9 cellular contexts compared by ENCODE assay signal in genomic region chr11:62592989-62593421, GRCh38. TPM values are rescaled to one million over a fixed set of nuclear protein-coding genes. Genes with fewer than 3 reads are reported as not detected.
DNase-seq lines count a peak whose midpoint lies in the region; ATAC-seq lines count a peak whose summit lies in the region.
"Had no signal": no experiment of that assay in that cellular context is flagged by ENCODE, and none has a peak within 500 bp of the region (broad histone marks: within the 10 kb centered on the region; RNA-seq: fewer than 3 reads in every experiment).

No MANE protein-coding gene starts in this region.

- H3K27ac Mint-ChIP-seq in T-helper 2 cell treated with Interferon-gamma antibody and Interleukin-4, amounts not matched to agents 5 μg/mL and 100 μg/mL, for 36 hours: peak overlapping the region; percentile 75
- H3K27ac Mint-ChIP-seq in activated naive CD8-positive, alpha-beta T cell: peak overlapping the region; percentile 91

- H3K9ac ChIP-seq in subcutaneous abdominal adipose tissue (ENCODE audit: low read length in 5 of 5): peak overlapping the region in 4 of 5 donors; percentile 32 to 98 (median 84)

- H3K27ac ChIP-seq in subcutaneous abdominal adipose tissue (ENCODE audit: low read depth, low read length): peak overlapping the region; percentile 96

- peaks cover 37% of the 10 kb centered on the region for H3K4me1 Mint-ChIP-seq in T-helper 2 cell treated with Interferon-gamma antibody and Interleukin-4, amounts not matched to agents 5 μg/mL and 100 μg/mL, for 36 hours (ENCODE audit: low read depth)
- H3K4me1 Mint-ChIP-seq in activated naive CD8-positive, alpha-beta T cell (ENCODE audit: low read depth): peaks cover 49% of the 10 kb centered on the region

- peaks cover 2 to 39% (median 31%) of the 10 kb centered on the region in 5 donors for H3K4me1 ChIP-seq in subcutaneous abdominal adipose tissue (ENCODE audit: control insufficient read depth in 5 of 5, insufficient read depth in 5 of 5, low read length in 5 of 5)

- H3K4me3 Mint-ChIP-seq in T-helper 2 cell treated with Interferon-gamma antibody and Interleukin-4, amounts not matched to agents 5 μg/mL and 100 μg/mL, for 36 hours: peak overlapping the region; percentile 100
- H3K4me3 Mint-ChIP-seq in activated naive CD8-positive, alpha-beta T cell: peak overlapping the region; percentile 95

- H3K36me3 ChIP-seq in subcutaneous abdominal adipose tissue (ENCODE audit: control insufficient read depth in 5 of 5, insufficient read depth in 5 of 5, low read length in 5 of 5): peaks cover 3 to 55% (median 49%) of the 10 kb centered on the region in 5 donors

- no peak overlapping the region for H3K4me3 ChIP-seq in subcutaneous abdominal adipose tissue (ENCODE audit: low read depth in 1 of 5, low read length in 5 of 5)

- H3K27me3 Mint-ChIP-seq in T-helper 2 cell treated with Interferon-gamma antibody and Interleukin-4, amounts not matched to agents 5 μg/mL and 100 μg/mL, for 36 hours (ENCODE audit: low read depth): no peaks in the 10 kb centered on the region
- no peaks in the 10 kb centered on the region for H3K27me3 Mint-ChIP-seq in activated naive CD8-positive, alpha-beta T cell

- DNase-seq in T-helper 2 cell treated with Interferon-gamma antibody and Interleukin-4, amounts not matched to agents 5 μg/mL and 100 μg/mL, for 36 hours (ENCODE audit: low spot score): no peak
- DNase-seq in T-helper 2 cell: no peak
- DNase-seq in inferior parietal cortex (ENCODE audit: extremely low spot score): peak; percentile 49
- DNase-seq in SHP77 treated with DMSO at 0.1 percent for 48 hours (lab: John Stamatoyannopoulos, UW): no peak
- no peak for DNase-seq in left lobe of liver (ENCODE audit: low spot score)
- DNase-seq: NCI-H1436 treated with DMSO at 0.1 percent for 48 hours had no signal

- H3K27me3 ChIP-seq in subcutaneous abdominal adipose tissue (ENCODE audit: control insufficient read depth in 5 of 5, insufficient read depth in 4 of 5, low read length in 5 of 5): no peaks in the 10 kb centered on the region

- H3K9me3 ChIP-seq in subcutaneous abdominal adipose tissue (ENCODE audit: control insufficient read depth in 5 of 5, low read length in 5 of 5): no peaks in the 10 kb centered on the region

- ATAC-seq in GM19452 (IDR thresholded peaks at IDR 0.05; ENCODE audit: unreplicated experiment) (no peak), left lobe of liver (no peak)

- H3K36me3 Mint-ChIP-seq in T-helper 2 cell treated with Interferon-gamma antibody and Interleukin-4, amounts not matched to agents 5 μg/mL and 100 μg/mL, for 36 hours (ENCODE audit: low read depth): peaks cover 60% of the 10 kb centered on the region
- peaks cover 8% of the 10 kb centered on the region for H3K36me3 Mint-ChIP-seq in activated naive CD8-positive, alpha-beta T cell

- H3K9me3 Mint-ChIP-seq in T-helper 2 cell treated with Interferon-gamma antibody and Interleukin-4, amounts not matched to agents 5 μg/mL and 100 μg/mL, for 36 hours: no peaks in the 10 kb centered on the region
- H3K9me3 Mint-ChIP-seq in activated naive CD8-positive, alpha-beta T cell (ENCODE audit: low read depth): no peaks in the 10 kb centered on the region

RNA-seq across cellular contexts. Expression of gene TUT1, which starts 1.7 kb away (rescaled TPM):
- 32.6 TPM for total RNA-seq in left lobe of liver

RNA-seq across cellular contexts. Expression of gene MTA2, which starts 8.7 kb away (rescaled TPM):
- 24.4 TPM for total RNA-seq in left lobe of liver

RNA-seq across cellular contexts. Expression of gene EEF1G, which starts 19.3 kb away (rescaled TPM):
- 441 TPM for total RNA-seq in left lobe of liver

RNA-seq across cellular contexts. Expression of gene EML3, which starts 19.6 kb away (rescaled TPM):
- 29.9 TPM for total RNA-seq in left lobe of liver

RNA-seq across cellular contexts. Expression of gene ROM1, which starts 20.1 kb away (rescaled TPM):
- total RNA-seq in left lobe of liver: 1.1 TPM
